Comparison of ENCODE assay signal across 30 cellular contexts in the genomic region with DNA sequence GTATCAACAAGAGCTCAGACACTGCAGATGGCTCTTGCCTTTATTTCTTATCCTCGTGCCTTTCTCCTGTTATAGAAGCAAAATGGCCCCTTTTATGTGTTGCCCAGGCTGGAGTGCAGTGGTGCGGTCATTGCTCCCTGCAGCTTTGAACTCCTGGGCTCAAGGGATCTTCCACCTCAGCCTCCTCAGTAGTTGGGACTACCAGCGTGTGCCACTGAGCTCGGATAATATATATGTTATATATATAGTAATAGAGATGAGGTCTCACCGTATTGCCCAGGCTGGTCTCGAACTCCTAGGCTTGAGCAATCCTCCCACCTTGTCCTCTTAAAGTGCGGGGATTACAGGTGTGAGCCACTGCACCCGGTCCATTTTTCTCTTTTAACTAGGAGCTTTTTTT.
"Had no signal": no experiment of that assay in that cellular context is flagged by ENCODE, and none has a peak within 500 bp of the region (broad histone marks: within the 10 kb centered on the region; RNA-seq: fewer than 3 reads in every experiment).

No MANE protein-coding gene starts in this region.

- DNase-seq: activated CD4-positive, alpha-beta T cell treated with anti-CD3 and anti-CD28 coated beads for 48 hours; activated CD4-positive, alpha-beta T cell treated with anti-CD3 and anti-CD28 coated beads, Interleukin-2, amount 50 U/mL, for 48 hours; activated CD8-positive, alpha-beta memory T cell treated with anti-CD3 and anti-CD28 coated beads, Interleukin-2, amount 50 U/mL, for 4 hours; activated gamma-delta T cell treated with Interleukin-2 at 50 U/mL for 16 hours; activated naive CD4-positive, alpha-beta T cell treated with anti-CD3 and anti-CD28 coated beads, Interleukin-2, amount 50 U/mL, for 16 hours; activated T-cell treated with anti-CD3 and anti-CD28 coated beads, Interleukin-2, amount 50 U/mL, for 1 hour; amniotic stem cell; central memory CD4-positive, alpha-beta T cell; endodermal cell; foreskin keratinocyte; heart right ventricle; lower lobe of right lung; mesendoderm; mucosa of descending colon; posterior cingulate gyrus; stimulated activated CD4-positive, alpha-beta T cell treated with anti-CD3 and anti-CD28 coated beads, Interleukin-12 subunit alpha, Interleukin-12 subunit beta, amount 100 ng/mL, for 4 hours; stimulated activated CD4-positive, alpha-beta T cell treated with anti-CD3 and anti-CD28 coated beads, Interleukin-4, amount 100 ng/mL, for 1 hour; stimulated activated naive CD8-positive, alpha-beta T cell treated with anti-CD3 and anti-CD28 coated beads, Interleukin-15, amount 100 ng/mL, for 72 hours; substantia nigra; T-helper 1 cell; thyroid gland; upper lobe of right lung had no signal

- H3K4me3 ChIP-seq: heart right ventricle, lower lobe of right lung, mucosa of descending colon, skin epidermis, thyroid gland, upper lobe of right lung had no signal

- H3K36me3 ChIP-seq: lower lobe of right lung, thyroid gland, upper lobe of right lung had no signal

- H3K27me3 ChIP-seq: foreskin keratinocyte, heart right ventricle, thyroid gland, upper lobe of right lung had no signal

- H3K9me3 ChIP-seq: heart right ventricle, lower lobe of right lung, mucosa of descending colon, thyroid gland, upper lobe of right lung had no signal

- ATAC-seq: activated CD4-positive, CD25-positive, alpha-beta regulatory T cell treated with anti-CD3 and anti-CD28 coated beads, Interleukin-2, amount 50 U/mL, for 24 hours; activated T-helper 17 cell treated with anti-CD3 and anti-CD28 coated beads, Interleukin-2, amount 50 U/mL, for 72 hours; esophagus mucosa; foreskin keratinocyte; left lobe of liver; lower lobe of right lung; mucosa of descending colon; natural killer cell treated with Interleukin-12 subunit alpha and Interleukin-12 subunit beta and Interleukin-15 and Interleukin-18, amount 100 ng/mL, for 72 hours; sciatic nerve; stimulated activated effector memory CD8-positive, alpha-beta T cell treated with anti-CD3 and anti-CD28 coated beads, Interleukin-12 subunit alpha, Interleukin-12 subunit beta, amount 100 ng/mL, for 72 hours; stimulated activated naive CD8-positive, alpha-beta T cell treated with anti-CD3 and anti-CD28 coated beads, Interleukin-15, amount 100 ng/mL, for 72 hours; upper lobe of right lung had no signal

- H3K4me1 ChIP-seq: foreskin keratinocyte, lower lobe of right lung, thyroid gland, upper lobe of right lung had no signal

- H3K27ac ChIP-seq: foreskin keratinocyte, lower lobe of right lung, skin epidermis, thyroid gland, upper lobe of right lung had no signal
